20 cellular contexts compared by ENCODE assay signal in genomic region chr4:38511702-38512101, GRCh38.
DNase-seq lines count a peak whose midpoint lies in the region; ATAC-seq and TF ChIP-seq lines count a peak whose summit lies in the region.
"Had no signal": no experiment of that assay in that cellular context is flagged by ENCODE, and none has a peak within 500 bp of the region (broad histone marks: within the 10 kb centered on the region; RNA-seq: fewer than 3 reads in every experiment).

No MANE protein-coding gene starts in this region.

- no peak overlapping the region for H3K27ac ChIP-seq in CD4-positive, alpha-beta T cell (ENCODE audit: low read depth, low read length)
- no peak overlapping the region for H3K27ac ChIP-seq in HEK293 (ENCODE audit: extremely low read depth, low read depth, low read length)

- peak overlapping the region; percentile 8 for H3K27ac Mint-ChIP-seq in activated CD8-positive, alpha-beta T cell treated with anti-CD3 and anti-CD28 coated beads for 36 hours
- no peak overlapping the region for H3K27ac Mint-ChIP-seq in activated CD8-positive, alpha-beta T cell treated with anti-CD3 and anti-CD28 coated beads, Interleukin-2, amount 10 ng/mL, durations not matched to agents 7 days and 5 days
- peak overlapping the region; percentile 86 for H3K27ac Mint-ChIP-seq in CD4-positive, alpha-beta T cell
- peak overlapping the region; percentile 21 to 96 for H3K27ac Mint-ChIP-seq in effector memory CD8-positive, alpha-beta T cell

- ATAC-seq in activated CD8-positive, alpha-beta T cell treated with anti-CD3 and anti-CD28 coated beads for 36 hours = no peak
- ATAC-seq in activated CD8-positive, alpha-beta T cell treated with anti-CD3 and anti-CD28 coated beads, Interleukin-2, amount 10 ng/mL, durations not matched to agents 7 days and 5 days = no peak
- ATAC-seq in CD4-positive, alpha-beta T cell (ENCODE audit: poor library complexity) = no peak
- no peak for ATAC-seq in effector memory CD8-positive, alpha-beta T cell (replicated peaks)

- POLR2A ChIA-PET in activated CD8-positive, alpha-beta T cell treated with anti-CD3 and anti-CD28 coated beads for 36 hours (lab: Charles Lee) = no interaction called here
- POLR2A ChIA-PET in activated CD8-positive, alpha-beta T cell treated with anti-CD3 and anti-CD28 coated beads, Interleukin-2, amount 10 ng/mL, durations not matched to agents 7 days and 5 days (lab: Charles Lee) = no interaction called here
- POLR2A ChIA-PET in CD4-positive, alpha-beta T cell (lab: Charles Lee) = no interaction called here
- POLR2A ChIA-PET in HEK293 (lab: Yijun Ruan, JAX) = no interaction called here

- no peaks in the 10 kb centered on the region for H3K4me1 ChIP-seq in HEK293 (ENCODE audit: control insufficient read depth, insufficient read depth, low read length)

- H3K4me3 ChIP-seq in HEK293 (ENCODE audit: low read depth, low read length) = no peak overlapping the region

- CTCF ChIA-PET in activated CD8-positive, alpha-beta T cell treated with anti-CD3 and anti-CD28 coated beads for 36 hours (lab: Charles Lee) = no interaction called here
- CTCF ChIA-PET in activated CD8-positive, alpha-beta T cell treated with anti-CD3 and anti-CD28 coated beads, Interleukin-2, amount 10 ng/mL, durations not matched to agents 7 days and 5 days (lab: Charles Lee) = no interaction called here
- CTCF ChIA-PET in CD4-positive, alpha-beta T cell (lab: Charles Lee) = no interaction called here
- CTCF ChIA-PET in HEK293 (lab: Yijun Ruan, JAX) = no interaction called here

- no peaks in the 10 kb centered on the region for H3K36me3 ChIP-seq in HEK293 (ENCODE audit: control insufficient read depth in 2 of 2, insufficient read depth in 1 of 2, low read length in 2 of 2)

- TF ChIP-seq CTCF in activated CD8-positive, alpha-beta T cell treated with anti-CD3 and anti-CD28 coated beads for 36 hours (IDR thresholded peaks at IDR 0.05) = no peak
- TF ChIP-seq CTCF in CD4-positive, alpha-beta T cell (IDR thresholded peaks at IDR 0.05) = no peak
- TF ChIP-seq CTCF in HEK293 (tag by site-specific recombination; IDR thresholded peaks at IDR 0.05) = no peak

- H3K27me3 ChIP-seq in CD4-positive, alpha-beta T cell (ENCODE audit: control insufficient read depth, insufficient read depth, low read length) = no peaks in the 10 kb centered on the region

- DNase-seq in activated CD8-positive, alpha-beta T cell treated with anti-CD3 and anti-CD28 coated beads for 36 hours = no peak
- no peak for DNase-seq in activated CD8-positive, alpha-beta T cell treated with anti-CD3 and anti-CD28 coated beads, Interleukin-2, amount 10 ng/mL, durations not matched to agents 7 days and 5 days
- DNase-seq in CD4-positive, alpha-beta T cell = no peak
- no peak for DNase-seq in effector memory CD8-positive, alpha-beta T cell
- no peak for DNase-seq in NCI-H526 (lab: John Stamatoyannopoulos, UW)
- DNase-seq in stimulated activated CD4-positive, alpha-beta T cell treated with anti-CD3 and anti-CD28 coated beads, Interleukin-2, amount 100 ng/mL, for 48 hours = no peak
- DNase-seq in stimulated activated CD8-positive, alpha-beta memory T cell treated with anti-CD3 and anti-CD28 coated beads, Interleukin-4, amount 100 ng/mL, for 48 hours = no peak
- DNase-seq: AML-193; GF-D8; GOT3; KG1; NCI-H1092; NCI-H1694; NCI-H2107; NCI-H345; NCI-H69; NK-92 treated with Interleukin-12 subunit alpha and Interleukin-12 subunit beta, amount 100 ng/mL, for 24 hours; OCI-M1; RPMI8226 had no signal

- peaks cover 80% of the 10 kb centered on the region for H3K4me1 Mint-ChIP-seq in activated CD8-positive, alpha-beta T cell treated with anti-CD3 and anti-CD28 coated beads for 36 hours (ENCODE audit: low read depth)
- peaks cover 59% of the 10 kb centered on the region for H3K4me1 Mint-ChIP-seq in activated CD8-positive, alpha-beta T cell treated with anti-CD3 and anti-CD28 coated beads, Interleukin-2, amount 10 ng/mL, durations not matched to agents 7 days and 5 days (ENCODE audit: low read depth)
- H3K4me1 Mint-ChIP-seq in CD4-positive, alpha-beta T cell (ENCODE audit: low read depth) = peaks cover 91% of the 10 kb centered on the region
- H3K4me1 Mint-ChIP-seq in effector memory CD8-positive, alpha-beta T cell (ENCODE audit: low read depth in 2 of 2) = peaks cover 58 to 90% of the 10 kb centered on the region in 2 donors

- peak overlapping the region; percentile 16 for H3K4me3 Mint-ChIP-seq in activated CD8-positive, alpha-beta T cell treated with anti-CD3 and anti-CD28 coated beads for 36 hours
- H3K4me3 Mint-ChIP-seq in activated CD8-positive, alpha-beta T cell treated with anti-CD3 and anti-CD28 coated beads, Interleukin-2, amount 10 ng/mL, durations not matched to agents 7 days and 5 days = no peak overlapping the region
- H3K4me3 Mint-ChIP-seq in CD4-positive, alpha-beta T cell = peak overlapping the region; percentile 82
- peak overlapping the region; percentile 81 to 86 for H3K4me3 Mint-ChIP-seq in effector memory CD8-positive, alpha-beta T cell

- no peaks in the 10 kb centered on the region for H3K9me3 ChIP-seq in CD4-positive, alpha-beta T cell (ENCODE audit: control insufficient read depth, low read length)
- H3K9me3 ChIP-seq in HEK293 (ENCODE audit: control insufficient read depth, insufficient read depth, low read depth, low read length) = no peaks in the 10 kb centered on the region

- intact Hi-C loops in activated CD8-positive, alpha-beta T cell treated with anti-CD3 and anti-CD28 coated beads for 36 hours (cut with micrococcal nuclease) = loop anchor here (10.0 kb wide), 1 partner anchor 163 kb away; no protein-coding TSS in a partner anchor
- intact Hi-C loops in CD4-positive, alpha-beta T cell (cut with DNase I, micrococcal nuclease) = loop anchor here (2.0 to 5.0 kb wide), 3 partner anchors 153 to 194 kb away; partner anchors contain the start of gene KLF3 (in 1 of the 2)

- peaks cover 6% of the 10 kb centered on the region for H3K36me3 Mint-ChIP-seq in activated CD8-positive, alpha-beta T cell treated with anti-CD3 and anti-CD28 coated beads for 36 hours (ENCODE audit: low read depth)
- peaks cover 19% of the 10 kb centered on the region for H3K36me3 Mint-ChIP-seq in activated CD8-positive, alpha-beta T cell treated with anti-CD3 and anti-CD28 coated beads, Interleukin-2, amount 10 ng/mL, durations not matched to agents 7 days and 5 days (ENCODE audit: low read depth)
- H3K36me3 Mint-ChIP-seq in CD4-positive, alpha-beta T cell (ENCODE audit: low read depth) = peaks cover 53% of the 10 kb centered on the region
- peaks cover 11% of the 10 kb centered on the region for H3K36me3 Mint-ChIP-seq in effector memory CD8-positive, alpha-beta T cell (ENCODE audit: insufficient read depth)

- H3K9me3 Mint-ChIP-seq in activated CD8-positive, alpha-beta T cell treated with anti-CD3 and anti-CD28 coated beads for 36 hours = no peaks in the 10 kb centered on the region
- H3K9me3 Mint-ChIP-seq in activated CD8-positive, alpha-beta T cell treated with anti-CD3 and anti-CD28 coated beads, Interleukin-2, amount 10 ng/mL, durations not matched to agents 7 days and 5 days (ENCODE audit: insufficient read depth) = no peaks in the 10 kb centered on the region
- no peaks in the 10 kb centered on the region for H3K9me3 Mint-ChIP-seq in CD4-positive, alpha-beta T cell
- H3K9me3 Mint-ChIP-seq in effector memory CD8-positive, alpha-beta T cell = no peaks in the 10 kb centered on the region

- H3K27me3 Mint-ChIP-seq in activated CD8-positive, alpha-beta T cell treated with anti-CD3 and anti-CD28 coated beads for 36 hours = no peaks in the 10 kb centered on the region
- H3K27me3 Mint-ChIP-seq in activated CD8-positive, alpha-beta T cell treated with anti-CD3 and anti-CD28 coated beads, Interleukin-2, amount 10 ng/mL, durations not matched to agents 7 days and 5 days (ENCODE audit: low read depth) = peaks cover 12% of the 10 kb centered on the region
- H3K27me3 Mint-ChIP-seq in CD4-positive, alpha-beta T cell = no peaks in the 10 kb centered on the region
- no peaks in the 10 kb centered on the region for H3K27me3 Mint-ChIP-seq in effector memory CD8-positive, alpha-beta T cell

TF ChIP-seq in HEK293, 187 proteins besides CTCF, POLR2A, EP300 and RAD21:
- TF ChIP-seq MZF1 (tag by site-specific recombination; IDR thresholded peaks at IDR 0.05; ENCODE audit: borderline replicate concordance) (no peak), ZNF366 (tag by site-specific recombination; conservative IDR thresholded peaks at IDR 0.05) (no peak), SCRT2 (tag by site-specific recombination; IDR thresholded peaks at IDR 0.05) (0 out of 2 replicates have a peak, but pooled peaks have one; percentile 9)
